9 cellular contexts compared by ENCODE assay signal in genomic region chr15:68281008-68281407, GRCh38. TPM values are rescaled to one million over a fixed set of nuclear protein-coding genes. Genes with fewer than 3 reads are reported as not detected.
DNase-seq lines count a peak whose midpoint lies in the region; ATAC-seq, FAIRE-seq and TF ChIP-seq lines count a peak whose summit lies in the region.
"Had no signal": no experiment of that assay in that cellular context is flagged by ENCODE, and none has a peak within 500 bp of the region (broad histone marks: within the 10 kb centered on the region; RNA-seq: fewer than 3 reads in every experiment).

No MANE protein-coding gene starts in this region.

- FAIRE-seq in H1 (lab: Jason Lieb, UNC), result no peak

- H3K9me2 ChIP-seq in DOHH2 (replicated peaks; ENCODE audit: control insufficient read depth, low read length), result no peaks in the 10 kb centered on the region

- H3K79me2 ChIP-seq in DOHH2 (ENCODE audit: control insufficient read depth, low read length) (peaks cover 81% of the 10 kb centered on the region), H1 (ENCODE audit: control insufficient read depth in 1 of 2, insufficient read depth in 2 of 2, low read length in 2 of 2) (peaks cover 29 to 78% of the 10 kb centered on the region in 2 experiments), parathyroid adenoma (peaks cover 35% of the 10 kb centered on the region)

- no peak overlapping the region for H3K4ac ChIP-seq in H1 (replicated peaks; ENCODE audit: insufficient read length, low read depth, low read length)

- TF ChIP-seq POLR2A in H1 (IDR thresholded peaks at IDR 0.05; ENCODE audit: control extremely low read depth in 1 of 2, low read depth in 2 of 2, low read length in 2 of 2), result no peak

- H3K27ac ChIP-seq in DOHH2 (ENCODE audit: low read depth, low read length) (no peak overlapping the region), Panc1 (ENCODE audit: low read length) (peak overlapping the region; percentile 99), H1 (ENCODE audit: low read depth, low read length) (no peak overlapping the region), parathyroid adenoma (no peak overlapping the region)

- no peak overlapping the region for H2BK20ac ChIP-seq in H1 (ENCODE audit: low read length)

- in situ Hi-C loops in Panc1 (cut with HindIII; ENCODE audit: low pct_unique_long_range_greater_than_20kb, low sequenced_read_pairs), result no loop called here

- no peak overlapping the region for H2BK12ac ChIP-seq in H1 (ENCODE audit: low read depth, low read length)

- DNase-seq in Panc1 (ENCODE audit: low read depth, low spot score) (no peak), H1 (ENCODE audit: low read depth in 1 of 2, low spot score in 2 of 2) (no peak), NCI-H2081 treated with DMSO at 0.1 percent for 48 hours (lab: John Stamatoyannopoulos, UW) (no peak), NCI-H345 treated with DMSO at 0.1 percent for 48 hours (lab: John Stamatoyannopoulos, UW; ENCODE audit: unreplicated experiment) (no peak), KG1 (lab: John Stamatoyannopoulos, UW) (no peak), NCI-H2171 (lab: John Stamatoyannopoulos, UW) (no peak)
- DNase-seq: NCI-H446 treated with DMSO at 0.1 percent for 48 hours had no signal

- peak overlapping the region in 1 of 4 experiments; percentile 53; a peak in 1 of 7 replicates for H3K9ac ChIP-seq in H1 (replicated peaks in 1 of 4; ENCODE audit: extremely low read depth in 1 of 4, low read depth in 3 of 4, low read length in 3 of 4)
- no peak overlapping the region for H3K9ac ChIP-seq in parathyroid adenoma

- H3K4me2 ChIP-seq in DOHH2 (ENCODE audit: low read length) (peak overlapping the region; percentile 76), H1 (ENCODE audit: insufficient read depth in 1 of 2, low read depth in 2 of 2, low read length in 2 of 2) (peak overlapping the region; percentile 86 to 95), parathyroid adenoma (ENCODE audit: low read length) (peak overlapping the region; percentile 74)

- TF ChIP-seq CTCF in DOHH2 (IDR thresholded peaks at IDR 0.05; ENCODE audit: low read depth, low read length, poor library complexity, severe bottlenecking) (no peak), Panc1 (IDR thresholded peaks at IDR 0.05) (no peak), H1 (IDR thresholded peaks at IDR 0.05; ENCODE audit: control extremely low read depth in 1 of 3, insufficient read depth in 1 of 3, low read depth in 1 of 3, low read length in 3 of 3) (no peak), parathyroid adenoma (IDR thresholded peaks at IDR 0.05) (no peak)

- no peaks in the 10 kb centered on the region for H3F3A ChIP-seq in DOHH2 (ENCODE audit: control insufficient read depth, insufficient read depth)

- no peak overlapping the region for H2BK5ac ChIP-seq in H1 (ENCODE audit: low read depth, low read length)

- BruUV-seq in Panc1 (replicated peaks; lab: Mats Ljungman, UMichigan), result no TSS peak

- POLR2A ChIA-PET in Panc1 (lab: Charles Lee), result no interaction called here
- POLR2A ChIA-PET in H1 (lab: Charles Lee; ENCODE audit: partially characterized antibody), result interaction anchor here (0.7 to 2.4 kb wide), 9 partner anchors 8 to 52 kb away, joined by 3 to 11 read pairs (median 6); partner anchors contain the start of gene CLN6

- CTCF ChIA-PET in Panc1 (lab: Charles Lee) (interaction anchor here (1.0 to 1.5 kb wide), 2 partner anchors 25 to 28 kb away, joined by 5 to 6 read pairs; no protein-coding TSS in a partner anchor), H1 (lab: Charles Lee; ENCODE audit: partially characterized antibody) (interaction anchor here (0.9 to 10.1 kb wide), 5 partner anchors 8 to 27 kb away, joined by 3 to 72 read pairs (median 5); no protein-coding TSS in a partner anchor)

- H3K23me2 ChIP-seq in H1 (ENCODE audit: low read depth, low read length), result peaks cover 13% of the 10 kb centered on the region

- no peak overlapping the region for H3K56ac ChIP-seq in H1 (replicated peaks; ENCODE audit: insufficient read length, low read depth, low read length)

- 39% methylated on average over 1 of the region's 1 CpG; no CpG with 5 or more reads in 1 of the 2 experiments for WGBS in H1 (ENCODE audit: extremely low coverage in 1 of 2, insufficient coverage in 1 of 2, insufficient read length in 1 of 2, insufficient replicate concordance in 2 of 2, low coverage in 1 of 2, low lambda C conversion rate in 2 of 2, missing lambda C conversion rate in 1 of 2), 2 experiments

- no peak for TF ChIP-seq EP300 in H1 (IDR thresholded peaks at IDR 0.05; ENCODE audit: borderline replicate concordance in 1 of 2, low read depth in 2 of 2, low read length in 2 of 2)

- H4K8ac ChIP-seq in H1 (ENCODE audit: extremely low read depth, insufficient read depth, low read length), result no peak overlapping the region

- no peak overlapping the region for H3K14ac ChIP-seq in H1 (ENCODE audit: insufficient read length)

- no peaks in the 10 kb centered on the region for H3K27me3 ChIP-seq in DOHH2 (ENCODE audit: control insufficient read depth, low read length)
- H3K27me3 ChIP-seq in Panc1 (ENCODE audit: control insufficient read depth, insufficient read depth, low read length), result no peaks in the 10 kb centered on the region
- no peaks in the 10 kb centered on the region for H3K27me3 ChIP-seq in H1 (replicated peaks in 1 of 4; ENCODE audit: control insufficient read depth in 3 of 4, extremely low read depth in 1 of 4, insufficient read depth in 3 of 4, low read length in 3 of 4)
- H3K27me3 ChIP-seq in parathyroid adenoma (ENCODE audit: control insufficient read depth, insufficient read depth, low read length), result no peaks in the 10 kb centered on the region

- peaks cover 47% of the 10 kb centered on the region for H3K4me1 ChIP-seq in DOHH2 (ENCODE audit: control insufficient read depth, low read length)
- H3K4me1 ChIP-seq in Panc1 (ENCODE audit: control insufficient read depth, insufficient read depth, low read length), result peaks cover 23% of the 10 kb centered on the region
- H3K4me1 ChIP-seq in H1 (replicated peaks in 1 of 4; ENCODE audit: control insufficient read depth in 3 of 4, insufficient read depth in 4 of 4, low read length in 3 of 4), result peaks cover 5 to 18% (median 13%) of the 10 kb centered on the region in 4 experiments; a peak in 6 of 7 replicates
- peaks cover 6% of the 10 kb centered on the region for H3K4me1 ChIP-seq in parathyroid adenoma

- H2BK120ac ChIP-seq in H1 (replicated peaks; ENCODE audit: low read depth, low read length), result no peak overlapping the region

- H2AFZ ChIP-seq in H1 (ENCODE audit: low read length), result no peak overlapping the region
- no peak overlapping the region for H2AFZ ChIP-seq in parathyroid adenoma

- H2AK5ac ChIP-seq in H1 (ENCODE audit: low read depth, low read length), result no peak overlapping the region

- no peak overlapping the region for H3K23ac ChIP-seq in H1 (ENCODE audit: insufficient read length)

- H4K91ac ChIP-seq in H1 (replicated peaks; ENCODE audit: insufficient read length, low read length), result no peak overlapping the region

- H2BK15ac ChIP-seq in H1 (ENCODE audit: low read length), result no peak overlapping the region

- TF ChIP-seq RAD21 in H1 (IDR thresholded peaks at IDR 0.05 in 1 of 2, conservative IDR thresholded peaks at IDR 0.05 in 1 of 2; ENCODE audit: low read depth in 2 of 2, low read length in 2 of 2), result no peak

- no peak overlapping the region for H4K5ac ChIP-seq in H1 (ENCODE audit: insufficient read length, low read depth, low read length)

- H3K36me3 ChIP-seq in DOHH2 (ENCODE audit: control insufficient read depth, low read length), result peaks cover 49% of the 10 kb centered on the region
- H3K36me3 ChIP-seq in Panc1 (ENCODE audit: control insufficient read depth, insufficient read depth, low read length), result peaks cover 10% of the 10 kb centered on the region
- peaks cover 0 to 13% (median 6%) of the 10 kb centered on the region in 4 experiments; a peak in 4 of 8 replicates for H3K36me3 ChIP-seq in H1 (ENCODE audit: control insufficient read depth in 2 of 4, insufficient read depth in 4 of 4, low read length in 3 of 4)
- H3K36me3 ChIP-seq in parathyroid adenoma (ENCODE audit: control insufficient read depth, insufficient read depth, low read length), result no peaks in the 10 kb centered on the region

- ATAC-seq in Panc1, result no peak

- H3K18ac ChIP-seq in H1 (ENCODE audit: extremely low read depth, low read length), result no peak overlapping the region

- peaks cover 4% of the 10 kb centered on the region for H3K79me1 ChIP-seq in H1 (ENCODE audit: low read depth, low read length)

- H4K20me1 ChIP-seq in DOHH2 (ENCODE audit: control insufficient read depth, insufficient read depth, low read depth, low read length), result peaks cover 39% of the 10 kb centered on the region
- peaks cover 24% of the 10 kb centered on the region in 2 experiments for H4K20me1 ChIP-seq in H1 (replicated peaks in 1 of 2; ENCODE audit: control insufficient read depth in 1 of 2, insufficient read depth in 2 of 2, low read length in 2 of 2)

- H3K4me3 ChIP-seq in DOHH2 (ENCODE audit: low read length), result peak overlapping the region; percentile 79
- H3K4me3 ChIP-seq in Panc1 (ENCODE audit: low read depth in 2 of 2, low read length in 2 of 2), result peak overlapping the region; percentile 81 to 98
- H3K4me3 ChIP-seq in H1 (ENCODE audit: extremely low read depth in 1 of 4, insufficient read depth in 2 of 4, low read depth in 3 of 4, low read length in 4 of 4), result peak overlapping the region in 3 of 4 experiments; percentile 10 to 92 (median 16); a peak in 6 of 8 replicates
- H3K4me3 ChIP-seq in parathyroid adenoma (ENCODE audit: low read depth, low read length), result no peak overlapping the region

- H3K9me3 ChIP-seq in DOHH2 (ENCODE audit: control insufficient read depth, insufficient read depth, low read length) (no peaks in the 10 kb centered on the region), Panc1 (ENCODE audit: control insufficient read depth, insufficient read depth, low read depth, low read length) (no peaks in the 10 kb centered on the region), H1 (ENCODE audit: insufficient read depth in 2 of 2, low read depth in 1 of 2, low read length in 1 of 2) (peaks cover 3 to 4% of the 10 kb centered on the region in 2 experiments; a peak in 2 of 4 replicates), parathyroid adenoma (ENCODE audit: control insufficient read depth, low read length) (no peaks in the 10 kb centered on the region)

- intact Hi-C loops in Panc1 (cut with micrococcal nuclease; ENCODE audit: unreplicated experiment), result no loop called here

RNA-seq across cellular contexts. Expression of gene FEM1B, which starts 3.5 kb away (rescaled TPM):
- total RNA-seq in Panc1 (2021; ENCODE audit: unreplicated experiment), result 34.8 TPM
- polyA plus RNA-seq in Panc1 (2012; ENCODE audit: insufficient read length), result 17.6 TPM
- 72.9 and 83.8 TPM in 2 replicates for total RNA-seq in H1 (2021; fragmentation: NEBNext Ultra II Directional; extraction: Animal tissue kit (Norgen Biotek cat#: 25700))
- polyA plus RNA-seq in H1 (2011; rRNA removed), result 21.2 and 36.1 TPM in 2 replicates
- polyA plus RNA-seq in H1 (2011; cell fraction: cytosol; rRNA removed), result 36.7 TPM
- polyA plus RNA-seq in H1 (2011; cell fraction: nucleus; rRNA removed), result 75.5 TPM
- 42.3 to 65.4 TPM (median 49.3 TPM) in 4 replicates for polyA plus RNA-seq in H1 (2012, experiment 1 of 2)
- 2.1 TPM for polyA plus RNA-seq in H1 (2012, experiment 2 of 2)
- 28.4 TPM for polyA plus RNA-seq in H1 (2013, experiment 1 of 2)
- polyA plus RNA-seq in H1 (2013, experiment 2 of 2), result 27.2 TPM
- polyA minus RNA-seq in H1 (2011; rRNA and poly(A)+ RNA removed), result 568 and 799 TPM in 2 replicates
- polyA minus RNA-seq in H1 (2011; cell fraction: cytosol; rRNA and poly(A)+ RNA removed), result 135 TPM
- 269 TPM for polyA minus RNA-seq in H1 (2011; cell fraction: nucleus; rRNA and poly(A)+ RNA removed)

RNA-seq across cellular contexts. Expression of gene CLN6, which starts 51.5 kb away (rescaled TPM):
- total RNA-seq in Panc1 (2021; ENCODE audit: unreplicated experiment), result 68.7 TPM
- 42.4 TPM for polyA plus RNA-seq in Panc1 (2012; ENCODE audit: insufficient read length)
- total RNA-seq in H1 (2021; fragmentation: NEBNext Ultra II Directional; extraction: Animal tissue kit (Norgen Biotek cat#: 25700)), result 60.0 and 62.3 TPM in 2 replicates
- polyA plus RNA-seq in H1 (2011; rRNA removed), result 137 and 140 TPM in 2 replicates
- 83.3 TPM for polyA plus RNA-seq in H1 (2011; cell fraction: cytosol; rRNA removed)
- polyA plus RNA-seq in H1 (2011; cell fraction: nucleus; rRNA removed), result 151 TPM
- polyA plus RNA-seq in H1 (2012, experiment 1 of 2), result 40.9 to 66.3 TPM (median 64.6 TPM) in 4 replicates
- polyA plus RNA-seq in H1 (2012, experiment 2 of 2), result 62.3 TPM
- polyA plus RNA-seq in H1 (2013, experiment 1 of 2), result 62.0 TPM
- 74.5 TPM for polyA plus RNA-seq in H1 (2013, experiment 2 of 2)
- 182 and 205 TPM in 2 replicates for polyA minus RNA-seq in H1 (2011; rRNA and poly(A)+ RNA removed)
- polyA minus RNA-seq in H1 (2011; cell fraction: cytosol; rRNA and poly(A)+ RNA removed), result 53.9 TPM
- polyA minus RNA-seq in H1 (2011; cell fraction: nucleus; rRNA and poly(A)+ RNA removed), result 87.0 TPM
